Comparison of ENCODE assay signal across 10 cellular contexts in the genomic region with DNA sequence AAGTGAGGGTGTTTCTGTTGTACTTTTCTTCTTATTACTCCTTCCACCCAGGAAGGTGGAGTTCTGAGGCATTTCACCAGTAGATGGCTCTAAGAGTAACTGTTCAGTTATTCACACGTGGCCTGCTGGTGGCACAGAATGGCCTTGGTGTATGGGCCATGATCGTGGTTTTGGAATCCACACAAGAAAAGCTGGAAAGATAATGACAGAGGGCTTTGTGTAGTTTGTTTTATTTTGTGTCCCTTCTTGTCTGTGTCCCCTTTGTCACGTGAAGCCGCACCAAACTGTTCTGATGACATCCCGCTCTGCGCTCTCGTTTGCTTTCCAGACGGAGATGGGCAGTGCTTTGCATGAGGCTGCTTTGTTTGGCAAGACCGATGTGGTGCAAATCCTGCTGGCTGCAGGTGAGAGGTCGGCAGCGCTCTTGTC.
A peak's percentile ranks its signal among the peaks of the same experiment; 100 is the strongest.
DNase-seq lines count a peak whose midpoint lies in the region; ATAC-seq, FAIRE-seq and TF ChIP-seq lines count a peak whose summit lies in the region.
"Had no signal": no experiment of that assay in that cellular context is flagged by ENCODE, and none has a peak within 500 bp of the region (broad histone marks: within the 10 kb centered on the region; RNA-seq: fewer than 3 reads in every experiment).

No MANE protein-coding gene starts in this region.

- in situ Hi-C loops in ACHN (cut with HindIII; ENCODE audit: low pct_ligation_motif_present, low pct_unique_long_range_greater_than_20kb, low sequenced_read_pairs) = no loop called here

- no peak overlapping the region for H3K9ac ChIP-seq in keratinocyte (ENCODE audit: control insufficient read depth, extremely low read depth, insufficient read depth, low read length)
- H3K9ac ChIP-seq: parathyroid adenoma had no signal

- FAIRE-seq in keratinocyte (lab: Jason Lieb, UNC) = no peak

- peak; percentile 59 for TF ChIP-seq CTCF in WERI-Rb-1 (IDR thresholded peaks at IDR 0.05; ENCODE audit: low read depth, low read length)
- TF ChIP-seq CTCF in keratinocyte (optimal IDR thresholded peaks at IDR 0.05 in 1 of 3, IDR thresholded peaks at IDR 0.05 in 1 of 3, conservative IDR thresholded peaks at IDR 0.05 in 1 of 3; ENCODE audit: extremely low read depth in 1 of 3, insufficient read depth in 2 of 3, low read length in 3 of 3) = peak in 2 of 3 experiments; percentile 13 to 39
- TF ChIP-seq CTCF in coronary artery (IDR thresholded peaks at IDR 0.05) = no peak

- no peak overlapping the region for H3K4me3 ChIP-seq in WERI-Rb-1 (ENCODE audit: low read depth, low read length)
- no peak overlapping the region for H3K4me3 ChIP-seq in keratinocyte (ENCODE audit: control insufficient read depth in 2 of 3, extremely low read depth in 1 of 3, insufficient read depth in 2 of 3, low read depth in 1 of 3, low read length in 3 of 3)
- no peak overlapping the region for H3K4me3 ChIP-seq in coronary artery

- H3K4me2 ChIP-seq in keratinocyte (ENCODE audit: control insufficient read depth, extremely low read depth, insufficient read depth, low read depth, low read length) = no peak overlapping the region

- H3K27me3 ChIP-seq in WERI-Rb-1 (ENCODE audit: insufficient read depth, low read depth, severe bottlenecking) (no peaks in the 10 kb centered on the region), keratinocyte (ENCODE audit: control insufficient read depth, extremely low read depth, insufficient read depth, low read length) (no peaks in the 10 kb centered on the region)

- DNase-seq in ACHN (peak; percentile 19), HCEC 1CT (peak; percentile 35), WERI-Rb-1 (peak; percentile 37), keratinocyte (ENCODE audit: low read depth, low spot score) (no peak), NCI-H524 treated with DMSO at 0.1 percent for 48 hours (lab: John Stamatoyannopoulos, UW) (no peak), coronary artery (ENCODE audit: low spot score) (no peak)

- peaks cover 52% of the 10 kb centered on the region for H3K36me3 ChIP-seq in WERI-Rb-1
- peaks cover 4 to 29% of the 10 kb centered on the region in 2 experiments for H3K36me3 ChIP-seq in keratinocyte (ENCODE audit: control insufficient read depth in 2 of 2, extremely low read depth in 1 of 2, insufficient read depth in 2 of 2, low read length in 2 of 2)

- ATAC-seq in GM21717 (IDR thresholded peaks at IDR 0.05; ENCODE audit: unreplicated experiment) (no peak), GM21723 (IDR thresholded peaks at IDR 0.05; ENCODE audit: unreplicated experiment) (no peak)
- ATAC-seq: activated T-helper 17 cell treated with anti-CD3 and anti-CD28 coated beads, Interleukin-2, amount 50 U/mL, for 72 hours had no signal

- H2AFZ ChIP-seq in keratinocyte (ENCODE audit: control insufficient read depth, low read length) = no peak overlapping the region
- H2AFZ ChIP-seq: parathyroid adenoma had no signal

- H3K9me3 ChIP-seq in WERI-Rb-1 (ENCODE audit: severe bottlenecking) (no peaks in the 10 kb centered on the region), keratinocyte (ENCODE audit: control insufficient read depth, low read depth, low read length) (no peaks in the 10 kb centered on the region)

- no peaks in the 10 kb centered on the region for H3K9me1 ChIP-seq in keratinocyte (ENCODE audit: control insufficient read depth, extremely low read depth, insufficient read depth, low read length)

- no peaks in the 10 kb centered on the region for H4K20me1 ChIP-seq in keratinocyte (ENCODE audit: control insufficient read depth, extremely low read depth, insufficient read depth, low read length)

- no peaks in the 10 kb centered on the region for H3K79me2 ChIP-seq in keratinocyte (ENCODE audit: control insufficient read depth, insufficient read depth, low read length)
- H3K79me2 ChIP-seq: parathyroid adenoma had no signal

- H3K27ac ChIP-seq in WERI-Rb-1 (no peak overlapping the region), keratinocyte (ENCODE audit: control insufficient read depth, insufficient read depth, low read length) (no peak overlapping the region), coronary artery (no peak overlapping the region)
- H3K27ac ChIP-seq: parathyroid adenoma had no signal

- dilution Hi-C loops in keratinocyte (cut with MboI; ENCODE audit: extremely low pct_ligation_motif_present, low sequenced_read_pairs) = no loop called here

- H3K4me1 ChIP-seq in keratinocyte (ENCODE audit: control insufficient read depth, extremely low read depth, insufficient read depth, low read length) = no peaks in the 10 kb centered on the region
- H3K4me1 ChIP-seq: parathyroid adenoma had no signal

Comparison
In these comparisons a context has a peak if more than half of its experiments do, and no peak if none do; other contexts are left out.
1. DNase-seq: peak in ACHN (single experiment), HCEC 1CT (single experiment) and WERI-Rb-1 (single experiment); none in keratinocyte (single experiment), NCI-H524 treated with DMSO at 0.1 percent for 48 hours (single experiment) and coronary artery (single experiment).